In the genomic region with DNA sequence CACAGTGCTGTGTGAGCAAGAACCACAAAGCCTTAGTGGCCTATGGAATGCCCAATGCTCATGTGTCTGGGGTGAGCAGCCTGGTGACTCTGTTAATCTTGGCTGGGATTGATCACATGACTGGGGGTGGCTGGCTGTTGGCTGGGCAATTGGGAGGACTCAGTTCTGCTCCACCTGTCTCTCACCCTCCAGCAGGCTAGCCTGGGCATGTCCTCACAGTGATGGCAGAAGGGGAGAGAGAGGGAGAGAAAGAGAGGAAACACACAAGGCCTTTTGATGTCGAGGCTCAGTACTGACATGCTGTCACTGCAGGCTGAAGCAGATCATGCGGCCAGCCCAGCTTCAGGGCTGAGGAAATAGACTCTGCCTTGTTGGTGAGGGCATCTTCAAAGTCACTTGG, we compare ENCODE assay signal across 25 cellular contexts.
DNase-seq lines count a peak whose midpoint lies in the region; ATAC-seq and TF ChIP-seq lines count a peak whose summit lies in the region.
"Had no signal": no experiment of that assay in that cellular context is flagged by ENCODE, and none has a peak within 500 bp of the region (broad histone marks: within the 10 kb centered on the region; RNA-seq: fewer than 3 reads in every experiment).

No MANE protein-coding gene starts in this region.

- no peak overlapping the region for H3K27ac ChIP-seq in breast epithelium
- H3K27ac ChIP-seq: A549, body of pancreas, coronary artery, neural progenitor cell, stomach, upper lobe of left lung had no signal

- H3K9me3 Mint-ChIP-seq in MCF 10A (ENCODE audit: unreplicated experiment): no peaks in the 10 kb centered on the region
- H3K9me3 Mint-ChIP-seq in activated T-cell treated with anti-CD3 and anti-CD28 coated beads, Interleukin-2, amount 50 U/mL, for 24 hours: no peaks in the 10 kb centered on the region
- H3K9me3 Mint-ChIP-seq: activated naive CD8-positive, alpha-beta T cell treated with anti-CD3 and anti-CD28 coated beads, Interleukin-2, amount 10 ng/mL, durations not matched to agents 7 days and 5 days; activated T-cell treated with anti-CD3 and anti-CD28 coated beads, Interleukin-2, amount 50 U/mL, for 72 hours; CD14-positive monocyte; neural progenitor cell had no signal

- H3K27me3 ChIP-seq in breast epithelium: no peaks in the 10 kb centered on the region
- H3K27me3 ChIP-seq: body of pancreas, neural progenitor cell, upper lobe of left lung had no signal

- H3K4me3 Mint-ChIP-seq in MCF 10A (ENCODE audit: unreplicated experiment): no peak overlapping the region
- no peak overlapping the region for H3K4me3 Mint-ChIP-seq in activated T-cell treated with anti-CD3 and anti-CD28 coated beads, Interleukin-2, amount 50 U/mL, for 24 hours
- H3K4me3 Mint-ChIP-seq: activated CD8-positive, alpha-beta T cell treated with anti-CD3 and anti-CD28 coated beads, Interleukin-2, amount 10 ng/mL, durations not matched to agents 7 days and 5 days; activated naive CD8-positive, alpha-beta T cell treated with anti-CD3 and anti-CD28 coated beads, Interleukin-2, amount 10 ng/mL, durations not matched to agents 7 days and 5 days; activated T-cell treated with anti-CD3 and anti-CD28 coated beads, Interleukin-2, amount 50 U/mL, for 72 hours; CD14-positive monocyte; neural progenitor cell; T-helper 17 cell had no signal

- no peak for ATAC-seq in left colon
- no peak for ATAC-seq in GM21367 (IDR thresholded peaks at IDR 0.05; ENCODE audit: unreplicated experiment)
- ATAC-seq: A549; activated CD8-positive, alpha-beta T cell treated with anti-CD3 and anti-CD28 coated beads, Interleukin-2, amount 10 ng/mL, durations not matched to agents 7 days and 5 days; activated T-cell treated with anti-CD3 and anti-CD28 coated beads, Interleukin-2, amount 50 U/mL, for 72 hours; body of pancreas; T-helper 17 cell had no signal

- no peak overlapping the region for H3K27ac Mint-ChIP-seq in MCF 10A (ENCODE audit: low read depth, unreplicated experiment)
- no peak overlapping the region for H3K27ac Mint-ChIP-seq in activated T-cell treated with anti-CD3 and anti-CD28 coated beads, Interleukin-2, amount 50 U/mL, for 24 hours
- H3K27ac Mint-ChIP-seq: activated CD8-positive, alpha-beta T cell treated with anti-CD3 and anti-CD28 coated beads, Interleukin-2, amount 10 ng/mL, durations not matched to agents 7 days and 5 days; activated naive CD8-positive, alpha-beta T cell treated with anti-CD3 and anti-CD28 coated beads, Interleukin-2, amount 10 ng/mL, durations not matched to agents 7 days and 5 days; activated T-cell treated with anti-CD3 and anti-CD28 coated beads, Interleukin-2, amount 50 U/mL, for 72 hours; neural progenitor cell; T-helper 17 cell had no signal

- peak; percentile 10 for DNase-seq in MCF 10A (ENCODE audit: unreplicated experiment)
- DNase-seq in breast epithelium (ENCODE audit: low spot score in 2 of 2): no peak
- peak; percentile 58 for DNase-seq in NCI-H2171 (lab: John Stamatoyannopoulos, UW)
- DNase-seq in epithelial cell of esophagus (ENCODE audit: low read depth): peak; percentile 23
- DNase-seq in activated T-cell treated with anti-CD3 and anti-CD28 coated beads, Interleukin-2, amount 50 U/mL, for 24 hours: no peak
- no peak for DNase-seq in left colon
- no peak for DNase-seq in medulla oblongata (ENCODE audit: extremely low spot score)
- DNase-seq: activated CD8-positive, alpha-beta T cell treated with anti-CD3 and anti-CD28 coated beads, Interleukin-2, amount 10 ng/mL, durations not matched to agents 7 days and 5 days; activated naive CD8-positive, alpha-beta T cell treated with anti-CD3 and anti-CD28 coated beads, Interleukin-2, amount 10 ng/mL, durations not matched to agents 7 days and 5 days; activated T-cell treated with anti-CD3 and anti-CD28 coated beads, Interleukin-2, amount 50 U/mL, for 72 hours; body of pancreas; DMS 273 treated with DMSO at 0.1 percent for 48 hours; foreskin melanocyte; KG1; NCI-H2081; stimulated activated CD4-positive, alpha-beta T cell treated with anti-CD3 and anti-CD28 coated beads, Interleukin-4, amount 100 ng/mL, for 24 hours; stomach; T-helper 17 cell; upper lobe of left lung had no signal

- TF ChIP-seq CTCF in MCF 10A (IDR thresholded peaks at IDR 0.05; ENCODE audit: unreplicated experiment): no peak
- TF ChIP-seq CTCF in breast epithelium (IDR thresholded peaks at IDR 0.05): no peak
- TF ChIP-seq CTCF in epithelial cell of esophagus (IDR thresholded peaks at IDR 0.05; ENCODE audit: insufficient read depth, low read depth, low read length, missing control alignments): no peak

- H3K36me3 ChIP-seq in breast epithelium: no peaks in the 10 kb centered on the region
- H3K36me3 ChIP-seq: neural progenitor cell, stomach, upper lobe of left lung had no signal

- H3K4me3 ChIP-seq in breast epithelium (no peak overlapping the region), epithelial cell of esophagus (ENCODE audit: low read length) (no peak overlapping the region)
- H3K4me3 ChIP-seq: A549, body of pancreas, coronary artery, neural progenitor cell, smooth muscle cell, stomach, upper lobe of left lung had no signal

- peaks cover 6% of the 10 kb centered on the region for H3K4me1 Mint-ChIP-seq in MCF 10A (ENCODE audit: insufficient read depth, unreplicated experiment)
- no peaks in the 10 kb centered on the region for H3K4me1 Mint-ChIP-seq in activated T-cell treated with anti-CD3 and anti-CD28 coated beads, Interleukin-2, amount 50 U/mL, for 24 hours (ENCODE audit: low read depth)
- H3K4me1 Mint-ChIP-seq: CD14-positive monocyte, T-helper 17 cell had no signal

- TF ChIP-seq POLR2A in breast epithelium (IDR thresholded peaks at IDR 0.05): no peak

- BruUV-seq in MCF 10A (replicated peaks; lab: Mats Ljungman, UMichigan): no TSS peak

- H3K36me3 Mint-ChIP-seq in MCF 10A (ENCODE audit: insufficient read depth, unreplicated experiment): peaks cover 6% of the 10 kb centered on the region
- no peaks in the 10 kb centered on the region for H3K36me3 Mint-ChIP-seq in activated T-cell treated with anti-CD3 and anti-CD28 coated beads, Interleukin-2, amount 50 U/mL, for 24 hours (ENCODE audit: low read depth)
- H3K36me3 Mint-ChIP-seq: activated naive CD8-positive, alpha-beta T cell treated with anti-CD3 and anti-CD28 coated beads, Interleukin-2, amount 10 ng/mL, durations not matched to agents 7 days and 5 days; CD14-positive monocyte; neural progenitor cell had no signal

- no peaks in the 10 kb centered on the region for H3K9me3 ChIP-seq in breast epithelium
- H3K9me3 ChIP-seq: A549, body of pancreas, stomach, upper lobe of left lung had no signal

- POLR2A ChIA-PET in MCF 10A (lab: Yijun Ruan, JAX): no interaction called here

- intact Hi-C loops in MCF 10A (cut with micrococcal nuclease) (no loop called here), breast epithelium (cut with DNase I; ENCODE audit: low total_unique reads) (no loop called here), left colon (cut with DNase I, micrococcal nuclease) (no loop called here)

- H3K4me1 ChIP-seq in breast epithelium: no peaks in the 10 kb centered on the region
- H3K4me1 ChIP-seq: A549, body of pancreas, stomach, upper lobe of left lung had no signal

- H3K27me3 Mint-ChIP-seq in MCF 10A (ENCODE audit: insufficient read depth, unreplicated experiment): peaks cover 40% of the 10 kb centered on the region
- H3K27me3 Mint-ChIP-seq in activated T-cell treated with anti-CD3 and anti-CD28 coated beads, Interleukin-2, amount 50 U/mL, for 24 hours: peaks cover 2% of the 10 kb centered on the region

- CTCF ChIA-PET in MCF 10A (lab: Yijun Ruan, JAX): interaction anchor here (0.6 kb wide), 1 partner anchor 905 kb away, joined by 4 read pairs; no protein-coding TSS in a partner anchor

Comparison
In these comparisons a context has a peak if more than half of its experiments do, and no peak if none do; other contexts are left out.
1. DNase-seq: peak in MCF 10A (single experiment), NCI-H2171 (single experiment) and epithelial cell of esophagus (single experiment); none in breast epithelium (0 of 2), activated T-cell treated with anti-CD3 and anti-CD28 coated beads, Interleukin-2, amount 50 U/mL, for 24 hours (single experiment), left colon (0 of 2) and medulla oblongata (single experiment).